ENCODE assay signal across 21 cellular contexts in genomic region chr3:45510519-45510918, GRCh38.
"Had no signal": no experiment of that assay in that cellular context is flagged by ENCODE, and none has a peak within 500 bp of the region (broad histone marks: within the 10 kb centered on the region; RNA-seq: fewer than 3 reads in every experiment).

No MANE protein-coding gene starts in this region.

- H3K4me1 ChIP-seq: adrenal gland, ascending aorta had no signal

- H3K27me3 Mint-ChIP-seq: activated CD4-positive, alpha-beta memory T cell treated with anti-CD3 and anti-CD28 coated beads for 36 hours; memory B cell; type B pancreatic cell had no signal

- ATAC-seq: gastroesophageal sphincter had no signal

- H3K4me3 ChIP-seq: adrenal gland, ascending aorta, esophagus muscularis mucosa, gastroesophageal sphincter, heart right ventricle, thoracic aorta had no signal

- DNase-seq: activated CD4-positive, alpha-beta memory T cell treated with anti-CD3 and anti-CD28 coated beads for 36 hours; activated CD4-positive, alpha-beta T cell treated with anti-CD3 and anti-CD28 coated beads for 48 hours; activated effector memory CD4-positive, alpha-beta T cell treated with Interleukin-2 at 50 U/mL for 16 hours; activated naive CD4-positive, alpha-beta T cell treated with anti-CD3 and anti-CD28 coated beads, Interleukin-2, amount 50 U/mL, for 16 hours; activated T-cell treated with anti-CD3 and anti-CD28 coated beads, Interleukin-2, amount 50 U/mL, for 48 hours; adrenal gland; central memory CD4-positive, alpha-beta T cell; dermis blood vessel endothelial cell; effector memory CD4-positive, alpha-beta T cell; heart right ventricle; kidney glomerular epithelial cell; nephron progenitor cell; occipital lobe; stimulated activated CD4-positive, alpha-beta T cell treated with anti-CD3 and anti-CD28 coated beads, Interleukin-4, amount 100 ng/mL, for 1 hour; stimulated activated naive CD4-positive, alpha-beta T cell had no signal

- H3K27ac Mint-ChIP-seq: activated CD4-positive, alpha-beta memory T cell treated with anti-CD3 and anti-CD28 coated beads for 36 hours; memory B cell; nephron progenitor cell; type B pancreatic cell had no signal

- H3K27me3 ChIP-seq: adrenal gland, ascending aorta, esophagus muscularis mucosa, gastroesophageal sphincter, heart right ventricle had no signal

- H3K9me3 ChIP-seq: adrenal gland, ascending aorta, esophagus muscularis mucosa, gastroesophageal sphincter, heart right ventricle, thoracic aorta had no signal

- H3K9me3 Mint-ChIP-seq: activated CD4-positive, alpha-beta memory T cell treated with anti-CD3 and anti-CD28 coated beads for 36 hours; memory B cell; nephron progenitor cell; type B pancreatic cell had no signal

- H3K4me1 Mint-ChIP-seq: memory B cell had no signal

- H3K4me3 Mint-ChIP-seq: activated CD4-positive, alpha-beta memory T cell treated with anti-CD3 and anti-CD28 coated beads for 36 hours; memory B cell; nephron progenitor cell; type B pancreatic cell had no signal

- H3K27ac ChIP-seq: adrenal gland, ascending aorta, esophagus muscularis mucosa, gastroesophageal sphincter, thoracic aorta had no signal
